ENCODE assay signal across 8 cellular contexts in genomic region chr2:17752281-17752680, GRCh38. TPM values are rescaled to one million over a fixed set of nuclear protein-coding genes. Genes with fewer than 3 reads are reported as not detected.
DNase-seq lines count a peak whose midpoint lies in the region; ATAC-seq and TF ChIP-seq lines count a peak whose summit lies in the region.

No MANE protein-coding gene starts in this region.

- in situ Hi-C loops in GM13976 (cut with MboI; ENCODE audit: low sequenced_read_pairs, unreplicated experiment) = no loop called here

- H3K36me3 Mint-ChIP-seq in Calu3 (ENCODE audit: insufficient read depth, unreplicated experiment) = peaks cover 25% of the 10 kb centered on the region

- peak overlapping the region; percentile 86 for H3K4me3 Mint-ChIP-seq in Calu3 (ENCODE audit: low read depth, unreplicated experiment)

- no peaks in the 10 kb centered on the region for H3K9me3 ChIP-seq in WERI-Rb-1 (ENCODE audit: severe bottlenecking)
- no peaks in the 10 kb centered on the region for H3K9me3 ChIP-seq in lower lobe of right lung

- DNase-seq in Calu3 (no peak), WERI-Rb-1 (no peak), lower lobe of right lung (no peak), GM13976 (ENCODE audit: low spot score) (no peak)
- no peak for DNase-seq in stimulated activated naive CD4-positive, alpha-beta T cell treated with Interleukin-2 at 50 U/mL for 16 hours (lab: John Stamatoyannopoulos, UW)

- CTCF ChIA-PET in Calu3 (lab: Charles Lee) = no interaction called here

- peak overlapping the region; percentile 91 for H3K4me3 ChIP-seq in WERI-Rb-1 (ENCODE audit: low read depth, low read length)
- peak overlapping the region; percentile 91 for H3K4me3 ChIP-seq in lower lobe of right lung

- H3K27ac ChIP-seq in WERI-Rb-1 = no peak overlapping the region
- no peak overlapping the region for H3K27ac ChIP-seq in lower lobe of right lung

- no peak overlapping the region for H3K27ac Mint-ChIP-seq in Calu3 (ENCODE audit: unreplicated experiment)

- BruUV-seq in Calu3 (replicated peaks; lab: Mats Ljungman, UMichigan) = TSS peak; percentile 50

- H3K9me3 Mint-ChIP-seq in Calu3 (ENCODE audit: low read depth, unreplicated experiment) = no peaks in the 10 kb centered on the region

- no peaks in the 10 kb centered on the region for H3K27me3 Mint-ChIP-seq in Calu3 (ENCODE audit: unreplicated experiment)

- peaks cover 20% of the 10 kb centered on the region for H3K4me1 ChIP-seq in lower lobe of right lung

- H3K36me3 ChIP-seq in WERI-Rb-1 = peaks cover 13% of the 10 kb centered on the region
- no peaks in the 10 kb centered on the region for H3K36me3 ChIP-seq in lower lobe of right lung

- TF ChIP-seq CTCF in Calu3 (IDR thresholded peaks at IDR 0.05; ENCODE audit: unreplicated experiment) = no peak
- TF ChIP-seq CTCF in WERI-Rb-1 (IDR thresholded peaks at IDR 0.05; ENCODE audit: low read depth, low read length) = no peak
- no peak for TF ChIP-seq CTCF in lower lobe of right lung (IDR thresholded peaks at IDR 0.05)
- no peak for TF ChIP-seq CTCF in GM13976 (IDR thresholded peaks at IDR 0.05; ENCODE audit: borderline replicate concordance, control extremely low read depth, extremely low read depth, insufficient read depth, missing control alignments)

- H3K27me3 ChIP-seq in WERI-Rb-1 (ENCODE audit: insufficient read depth, low read depth, severe bottlenecking) (no peaks in the 10 kb centered on the region), lower lobe of right lung (ENCODE audit: low read depth) (no peaks in the 10 kb centered on the region)

- peaks cover 18% of the 10 kb centered on the region for H3K4me1 Mint-ChIP-seq in Calu3 (ENCODE audit: low read depth, unreplicated experiment)

- intact Hi-C loops in Calu3 (cut with micrococcal nuclease; ENCODE audit: unreplicated experiment) = loop anchor here (10.0 kb wide), 2 partner anchors 383 to 623 kb away; no protein-coding TSS in a partner anchor
- intact Hi-C loops in lower lobe of right lung (cut with DNase I) = no loop called here

- ATAC-seq in GM21786 (IDR thresholded peaks at IDR 0.05; ENCODE audit: unreplicated experiment) (peak; percentile 16), lower lobe of right lung (no peak), HG02852 (IDR thresholded peaks at IDR 0.05; ENCODE audit: unreplicated experiment) (no peak), GM19023 (IDR thresholded peaks at IDR 0.05; ENCODE audit: unreplicated experiment) (no peak)

RNA-seq across cellular contexts. Expression of gene SMC6, which starts 1.3 kb away (rescaled TPM):
- total RNA-seq in Calu3 (2022) (29.6 and 31.6 TPM in 2 replicates), lower lobe of right lung (15.0 TPM)

RNA-seq across cellular contexts. Expression of gene GEN1, which starts 1.7 kb away (rescaled TPM):
- total RNA-seq in Calu3 (2022) (29.6 and 34.8 TPM in 2 replicates), lower lobe of right lung (9.0 TPM)
